In the genomic region with DNA sequence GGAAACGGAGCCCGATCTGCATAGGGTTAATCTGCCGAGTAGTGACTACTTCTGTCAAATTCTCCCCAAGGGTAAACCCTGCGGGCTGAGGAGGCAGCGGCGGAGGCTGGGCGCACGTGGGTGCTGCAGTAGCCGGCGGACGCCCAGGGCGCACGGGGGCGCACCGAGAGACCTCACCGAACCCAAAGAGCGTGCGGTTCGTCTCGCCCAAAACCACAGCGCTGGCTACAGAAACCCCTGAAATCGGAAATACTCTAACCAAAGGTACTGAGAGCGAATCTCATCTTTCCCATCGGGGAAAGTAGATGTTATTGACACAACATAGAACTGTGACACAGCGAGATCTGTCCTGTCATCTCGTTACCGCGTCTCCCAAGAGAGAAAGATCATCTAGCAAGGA, we compare ENCODE assay signal across 9 cellular contexts. TPM values are rescaled to one million over a fixed set of nuclear protein-coding genes. Genes with fewer than 3 reads are reported as not detected.
DNase-seq lines count a peak whose midpoint lies in the region; ATAC-seq and TF ChIP-seq lines count a peak whose summit lies in the region.
"Had no signal": no experiment of that assay in that cellular context is flagged by ENCODE, and none has a peak within 500 bp of the region (broad histone marks: within the 10 kb centered on the region; RNA-seq: fewer than 3 reads in every experiment).

No MANE protein-coding gene starts in this region.

- peaks cover 16% of the 10 kb centered on the region for H3K4me1 Mint-ChIP-seq in activated naive CD8-positive, alpha-beta T cell treated with anti-CD3 and anti-CD28 coated beads for 36 hours
- peaks cover 12% of the 10 kb centered on the region for H3K4me1 Mint-ChIP-seq in type B pancreatic cell (ENCODE audit: unreplicated experiment)

- peaks cover 4% of the 10 kb centered on the region for H3K9me3 Mint-ChIP-seq in activated naive CD8-positive, alpha-beta T cell treated with anti-CD3 and anti-CD28 coated beads for 36 hours
- H3K9me3 Mint-ChIP-seq in type B pancreatic cell, result peaks cover 3% of the 10 kb centered on the region

- peak; percentile 75 for ATAC-seq in HG03342 (IDR thresholded peaks at IDR 0.05; ENCODE audit: unreplicated experiment)
- ATAC-seq in lung (ENCODE audit: insufficient read depth, low FRiP score), result peak; percentile 61
- ATAC-seq in HG03039 (IDR thresholded peaks at IDR 0.05; ENCODE audit: unreplicated experiment), result no peak

- DNase-seq in NCI-H748 (lab: John Stamatoyannopoulos, UW; ENCODE audit: unreplicated experiment) (peak; percentile 50), NCI-H748 treated with DMSO at 0.1 percent for 48 hours (lab: John Stamatoyannopoulos, UW) (no peak), lung (ENCODE audit: low spot score) (peak; percentile 47), type B pancreatic cell (ENCODE audit: extremely low spot score, unreplicated experiment) (no peak), NCI-H446 treated with DMSO at 0.1 percent for 48 hours (lab: John Stamatoyannopoulos, UW) (no peak)
- DNase-seq in activated naive CD8-positive, alpha-beta T cell treated with anti-CD3 and anti-CD28 coated beads for 36 hours, result peak; percentile 75

- peak overlapping the region; percentile 32 for H3K4me3 Mint-ChIP-seq in activated naive CD8-positive, alpha-beta T cell treated with anti-CD3 and anti-CD28 coated beads for 36 hours
- peak overlapping the region; percentile 84 for H3K4me3 Mint-ChIP-seq in type B pancreatic cell
- H3K4me3 Mint-ChIP-seq: CD4-positive, alpha-beta T cell had no signal

- no peaks in the 10 kb centered on the region for H3K36me3 ChIP-seq in lung (ENCODE audit: control insufficient read depth in 2 of 2, insufficient read depth in 2 of 2, low read length in 2 of 2)

- no peak overlapping the region for H3K27ac ChIP-seq in lung (ENCODE audit: low read depth in 1 of 2, low read length in 1 of 2)

- H3K4me3 ChIP-seq in lung, result no peak overlapping the region

- peaks cover 92% of the 10 kb centered on the region for H3K27me3 Mint-ChIP-seq in activated naive CD8-positive, alpha-beta T cell treated with anti-CD3 and anti-CD28 coated beads for 36 hours
- H3K27me3 Mint-ChIP-seq in type B pancreatic cell, result peaks cover 49% of the 10 kb centered on the region

- WGBS in lung, 2 donors, result 4 to 5% methylated on average over 28 of the region's 28 CpGs

- no peak for TF ChIP-seq CTCF in lung (IDR thresholded peaks at IDR 0.05; ENCODE audit: control extremely low read depth, extremely low read depth)
- peak; percentile 54 for TF ChIP-seq CTCF in type B pancreatic cell (conservative IDR thresholded peaks at IDR 0.05)

- H3K9me3 ChIP-seq in lung (ENCODE audit: control insufficient read depth in 2 of 2, insufficient read depth in 1 of 2, low read length in 1 of 2), result no peaks in the 10 kb centered on the region

- peak overlapping the region; percentile 58 for H3K27ac Mint-ChIP-seq in activated naive CD8-positive, alpha-beta T cell treated with anti-CD3 and anti-CD28 coated beads for 36 hours
- H3K27ac Mint-ChIP-seq in type B pancreatic cell, result peak overlapping the region; percentile 61
- H3K27ac Mint-ChIP-seq: CD4-positive, alpha-beta T cell had no signal

- peaks cover 0 to 6% of the 10 kb centered on the region in 2 donors for H3K4me1 ChIP-seq in lung (ENCODE audit: control insufficient read depth in 2 of 2, insufficient read depth in 2 of 2, low read length in 2 of 2)

- no peaks in the 10 kb centered on the region for H3K27me3 ChIP-seq in lung (ENCODE audit: control insufficient read depth, insufficient read depth)

- peaks cover 2% of the 10 kb centered on the region for H3K36me3 Mint-ChIP-seq in activated naive CD8-positive, alpha-beta T cell treated with anti-CD3 and anti-CD28 coated beads for 36 hours
- H3K36me3 Mint-ChIP-seq in type B pancreatic cell, result no peaks in the 10 kb centered on the region

RNA-seq across cellular contexts. Expression of gene SHC3, which starts 56.0 kb away (rescaled TPM):
- total RNA-seq in activated naive CD8-positive, alpha-beta T cell treated with anti-CD3 and anti-CD28 coated beads for 36 hours, result not detected
- total RNA-seq in lung (10 to 100 TPM in 1 of 2 donors, 1 to 10 TPM in 1; 3.8 to 19.2 TPM), type B pancreatic cell (ENCODE audit: low replicate concordance) (4.8 and 5.3 TPM in 2 replicates)
- polyA plus RNA-seq in lung, result 1 to 10 TPM; 1.8 to 4.2 TPM
- total RNA-seq: CD4-positive, alpha-beta T cell had no signal

Comparison
In these comparisons a context has a peak if more than half of its experiments do, and no peak if none do; other contexts are left out.
1. DNase-seq: peak in NCI-H748 (single experiment), activated naive CD8-positive, alpha-beta T cell treated with anti-CD3 and anti-CD28 coated beads for 36 hours (single experiment) and lung (single experiment); none in NCI-H748 treated with DMSO at 0.1 percent for 48 hours (single experiment), type B pancreatic cell (single experiment) and NCI-H446 treated with DMSO at 0.1 percent for 48 hours (single experiment).